In the genomic region with DNA sequence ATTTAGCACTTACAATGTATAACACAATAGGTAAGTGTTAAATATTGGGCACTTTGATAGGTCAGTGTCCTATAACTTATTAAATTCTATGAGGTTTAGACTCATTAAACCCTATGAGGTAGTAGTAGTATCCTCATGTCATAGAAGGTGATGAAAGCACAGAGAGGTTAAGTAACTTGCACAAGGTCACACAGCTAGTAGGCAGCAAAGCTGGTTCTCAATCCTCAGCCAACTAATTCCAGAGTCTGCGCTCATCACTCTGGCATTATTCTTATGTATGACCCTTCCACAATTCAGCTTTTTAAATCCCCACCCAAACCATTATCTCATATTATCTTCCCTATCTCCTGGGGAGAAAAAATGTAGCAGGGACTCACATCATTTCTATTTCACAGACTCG, we compare ENCODE assay signal across 25 cellular contexts.
DNase-seq lines count a peak whose midpoint lies in the region; ATAC-seq, FAIRE-seq and TF ChIP-seq lines count a peak whose summit lies in the region.
"Had no signal": no experiment of that assay in that cellular context is flagged by ENCODE, and none has a peak within 500 bp of the region (broad histone marks: within the 10 kb centered on the region; RNA-seq: fewer than 3 reads in every experiment).

No MANE protein-coding gene starts in this region.

- FAIRE-seq in A549 (lab: Jason Lieb, UNC) (no peak), urothelium cell line (lab: Jason Lieb, UNC) (peak; percentile 13)
- FAIRE-seq: GM12878, GM12892, GM18507 had no signal

- no peak overlapping the region for H2AFZ ChIP-seq in Karpas-422 (ENCODE audit: low read length)

- no peak for TF ChIP-seq RAD21 in A549 (conservative IDR thresholded peaks at IDR 0.05 in 1 of 2, IDR thresholded peaks at IDR 0.05 in 1 of 2)

- H3K4me2 ChIP-seq in A549, result no peak overlapping the region
- no peak overlapping the region for H3K4me2 ChIP-seq in Karpas-422 (ENCODE audit: low read depth, low read length, poor library complexity, severe bottlenecking)
- H3K4me2 ChIP-seq: BLaER1 had no signal

- H3K4me3 ChIP-seq in A549 (no peak overlapping the region), Karpas-422 (ENCODE audit: low read length) (no peak overlapping the region)
- H3K4me3 ChIP-seq: BLaER1, GM12878 had no signal

- no peaks in the 10 kb centered on the region for H3K36me3 Mint-ChIP-seq in activated T-helper 17 cell treated with anti-CD3 and anti-CD28 coated beads, Interleukin-2, amount 50 U/mL, for 72 hours (ENCODE audit: low read depth)
- H3K36me3 Mint-ChIP-seq: CD14-positive monocyte; CD8-positive, alpha-beta memory T cell had no signal

- H3K27ac Mint-ChIP-seq in activated T-helper 17 cell treated with anti-CD3 and anti-CD28 coated beads, Interleukin-2, amount 50 U/mL, for 72 hours, result no peak overlapping the region
- H3K27ac Mint-ChIP-seq: CD14-positive monocyte; CD4-positive, alpha-beta memory T cell; CD4-positive, CD25-positive, alpha-beta regulatory T cell; CD8-positive, alpha-beta memory T cell had no signal

- H3K27me3 Mint-ChIP-seq in activated T-helper 17 cell treated with anti-CD3 and anti-CD28 coated beads, Interleukin-2, amount 50 U/mL, for 72 hours, result peaks cover 15% of the 10 kb centered on the region
- H3K27me3 Mint-ChIP-seq: CD4-positive, CD25-positive, alpha-beta regulatory T cell had no signal

- H3K36me3 ChIP-seq in Karpas-422 (ENCODE audit: insufficient read depth, low read length), result no peaks in the 10 kb centered on the region
- H3K36me3 ChIP-seq: BE2C, BLaER1 had no signal

- no peak overlapping the region for H3K4me3 Mint-ChIP-seq in activated T-helper 17 cell treated with anti-CD3 and anti-CD28 coated beads, Interleukin-2, amount 50 U/mL, for 72 hours
- H3K4me3 Mint-ChIP-seq: CD14-positive monocyte; CD4-positive, alpha-beta memory T cell; CD4-positive, CD25-positive, alpha-beta regulatory T cell; CD8-positive, alpha-beta memory T cell had no signal

- no peak for TF ChIP-seq CTCF in A549 (IDR thresholded peaks at IDR 0.05)

- no peaks in the 10 kb centered on the region for H3K79me2 ChIP-seq in Karpas-422 (ENCODE audit: low read length)

- no peak for TF ChIP-seq POLR2A in A549 (IDR thresholded peaks at IDR 0.05; ENCODE audit: low read length)

- no peak overlapping the region for H3K27ac ChIP-seq in A549
- no peak overlapping the region for H3K27ac ChIP-seq in Karpas-422 (ENCODE audit: low read length)
- H3K27ac ChIP-seq: 22Rv1, BLaER1 had no signal

- H3K4me1 ChIP-seq in A549 (peaks cover 1% of the 10 kb centered on the region), Karpas-422 (ENCODE audit: low read length) (no peaks in the 10 kb centered on the region)
- H3K4me1 ChIP-seq: BE2C, BLaER1 had no signal

- ATAC-seq in A549, result no peak
- no peak for ATAC-seq in activated T-helper 17 cell treated with anti-CD3 and anti-CD28 coated beads, Interleukin-2, amount 50 U/mL, for 72 hours (replicated peaks)
- ATAC-seq: GM12878 had no signal

- 47% methylated on average over 2 of the region's 2 CpGs for WGBS in A549 (ENCODE audit: missing lambda C conversion rate)

- H3K9me3 ChIP-seq in A549, result peaks cover 25% of the 10 kb centered on the region
- no peaks in the 10 kb centered on the region; the same call in 1 of the 2 replicates for H3K9me3 ChIP-seq in Karpas-422 (ENCODE audit: low read length)
- H3K9me3 ChIP-seq: BE2C had no signal

- DNase-seq in A549 (ENCODE audit: low read depth in 1 of 2, low spot score in 1 of 2), result no peak
- peak; percentile 5 for DNase-seq in Karpas-422
- DNase-seq in urothelium cell line (ENCODE audit: low spot score), result no peak
- DNase-seq in head of caudate nucleus, result no peak
- DNase-seq: ACHN; BE2C; C1 segment of cervical spinal cord; CD4-positive, alpha-beta memory T cell; CD4-positive, CD25-positive, alpha-beta regulatory T cell; CD8-positive, alpha-beta memory T cell; COR-L47; DMS 273 treated with DMSO at 0.1 percent for 48 hours; DMS153; DMS53; DMS79; DND-41; EL; GDM1 had no signal

- CTCF ChIA-PET in A549 (lab: Yijun Ruan, JAX), result interaction anchor here (1.4 to 6.0 kb wide), 4 partner anchors 10 to 460 kb away, joined by 3 to 24 read pairs (median 16); no protein-coding TSS in a partner anchor

- H3K4me1 Mint-ChIP-seq in activated T-helper 17 cell treated with anti-CD3 and anti-CD28 coated beads, Interleukin-2, amount 50 U/mL, for 72 hours, result no peaks in the 10 kb centered on the region
- H3K4me1 Mint-ChIP-seq: CD14-positive monocyte; CD4-positive, alpha-beta memory T cell; CD4-positive, CD25-positive, alpha-beta regulatory T cell; CD8-positive, alpha-beta memory T cell had no signal

- no peak for TF ChIP-seq EP300 in A549 (IDR thresholded peaks at IDR 0.05)

- H3K9ac ChIP-seq in Karpas-422 (ENCODE audit: low read length), result no peak overlapping the region
- H3K9ac ChIP-seq: BLaER1 had no signal

- intact Hi-C loops in head of caudate nucleus (cut with DNase I), result no loop called here

- POLR2A ChIA-PET in A549 (lab: Yijun Ruan, JAX), result no interaction called here

- no peaks in the 10 kb centered on the region for H3K27me3 ChIP-seq in Karpas-422 (ENCODE audit: low read length)
- H3K27me3 ChIP-seq: BLaER1 had no signal

- H3K9me3 Mint-ChIP-seq in activated T-helper 17 cell treated with anti-CD3 and anti-CD28 coated beads, Interleukin-2, amount 50 U/mL, for 72 hours, result peaks cover 6% of the 10 kb centered on the region

- no peaks in the 10 kb centered on the region for H4K20me1 ChIP-seq in Karpas-422 (ENCODE audit: insufficient read depth, low read depth, low read length)
- H4K20me1 ChIP-seq: BLaER1 had no signal

- H3K9me2 ChIP-seq in Karpas-422 (replicated peaks; ENCODE audit: insufficient read depth, low read length), result no peaks in the 10 kb centered on the region

TF ChIP-seq in A549, 52 proteins besides CTCF, POLR2A, EP300 and RAD21:
- TF ChIP-seq ZFP36 (IDR thresholded peaks at IDR 0.05; ENCODE audit: borderline replicate concordance, partially characterized antibody) (peak; percentile 23), JUN (IDR thresholded peaks at IDR 0.05) (no peak)
